1 cellular context compared by ENCODE assay signal in genomic region chr13:46051958-46052313, GRCh38.
TF ChIP-seq lines count a peak whose summit lies in the region.

No MANE protein-coding gene starts in this region.

TF ChIP-seq in GM23338, 12 proteins besides CTCF, POLR2A, EP300 and RAD21 (continued from another document):
- no peak for TF ChIP-seq ZNF462 (CRISPR knock-in tag; IDR thresholded peaks at IDR 0.05)
- no peak for TF ChIP-seq STAT1 (IDR thresholded peaks at IDR 0.05; ENCODE audit: unreplicated experiment)
- TF ChIP-seq ETS1 (IDR thresholded peaks at IDR 0.05), result no peak
- no peak for TF ChIP-seq ZNF331 (CRISPR knock-in tag; IDR thresholded peaks at IDR 0.05; ENCODE audit: low read depth)
- no peak for TF ChIP-seq EZH2 (IDR thresholded peaks at IDR 0.05; ENCODE audit: low read depth, unreplicated experiment)
- TF ChIP-seq EZH2phosphoT487 (IDR thresholded peaks at IDR 0.05; ENCODE audit: unreplicated experiment), result no peak
- TF ChIP-seq POLR2AphosphoS5 (IDR thresholded peaks at IDR 0.05; ENCODE audit: low read depth), result no peak
